ENCODE assay signal across 19 cellular contexts in the genomic region with DNA sequence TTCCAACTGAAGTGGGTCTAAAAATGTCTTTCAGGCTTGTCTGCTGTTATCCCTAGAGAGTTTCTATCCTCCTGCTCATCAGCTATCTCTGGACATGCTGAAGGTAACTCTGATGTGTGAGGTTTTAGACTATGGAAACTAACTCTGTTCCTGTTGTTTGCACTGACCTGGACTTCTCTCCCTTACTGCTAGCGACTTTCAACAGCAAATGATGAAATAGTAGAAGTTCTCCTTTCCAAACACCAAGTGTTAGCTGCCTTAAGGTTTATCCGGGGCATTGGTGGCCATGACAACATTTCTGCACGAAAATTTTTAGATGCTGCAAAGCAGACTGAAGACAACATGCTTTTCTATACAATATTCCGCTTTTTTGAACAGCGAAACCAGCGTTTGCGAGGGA. TPM values are rescaled to one million over a fixed set of nuclear protein-coding genes. Genes with fewer than 3 reads are reported as not detected.
DNase-seq lines count a peak whose midpoint lies in the region; ATAC-seq, FAIRE-seq and TF ChIP-seq lines count a peak whose summit lies in the region.
"Had no signal": no experiment of that assay in that cellular context is flagged by ENCODE, and none has a peak within 500 bp of the region (broad histone marks: within the 10 kb centered on the region; RNA-seq: fewer than 3 reads in every experiment).

No MANE protein-coding gene starts in this region.

- intact Hi-C loops in K562 (cut with micrococcal nuclease): no loop called here

- TF ChIP-seq POLR2A in K562 (conservative IDR thresholded peaks at IDR 0.05): no peak
- TF ChIP-seq POLR2A in Peyer's patch (IDR thresholded peaks at IDR 0.05): no peak

- FAIRE-seq in K562 (lab: Jason Lieb, UNC): no peak
- FAIRE-seq: GM12891 had no signal

- in situ Hi-C loops in K562 (cut with MboI): no loop called here

- H3K27me3 ChIP-seq in K562 (ENCODE audit: control insufficient read depth in 2 of 2, insufficient read depth in 2 of 2, low read length in 2 of 2) (no peaks in the 10 kb centered on the region), Peyer's patch (no peaks in the 10 kb centered on the region)

- H3K4me3 ChIP-seq in K562 (no peak overlapping the region), Peyer's patch (no peak overlapping the region)

- H3K4me3 Mint-ChIP-seq in natural killer cell treated with Interleukin-12 subunit alpha and Interleukin-12 subunit beta and Interleukin-15 and Interleukin-18, amount 100 ng/mL, for 72 hours: no peak overlapping the region
- H3K4me3 Mint-ChIP-seq: activated CD4-positive, alpha-beta T cell treated with anti-CD3 and anti-CD28 coated beads, Interleukin-2, amount 10 ng/mL, durations not matched to agents 7 days and 5 days; CD8-positive, alpha-beta T cell had no signal

- no peak overlapping the region for H3K9ac ChIP-seq in K562 (ENCODE audit: insufficient read depth in 1 of 2, low read depth in 2 of 2, low read length in 2 of 2)
- H3K9ac ChIP-seq: KMS-11 had no signal

- H3K27ac ChIP-seq in K562 (ENCODE audit: extremely low read depth, low read depth, low read length) (peak overlapping the region; percentile 95; the same call in 2 of the 3 replicates), Peyer's patch (no peak overlapping the region)
- H3K27ac ChIP-seq: 22Rv1, KMS-11 had no signal

- BruUV-seq in K562 (replicated peaks; lab: Mats Ljungman, UMichigan): no TSS peak

- ATAC-seq in K562: no peak
- ATAC-seq in natural killer cell treated with Interleukin-12 subunit alpha and Interleukin-12 subunit beta and Interleukin-15 and Interleukin-18, amount 100 ng/mL, for 72 hours: no peak
- ATAC-seq: CD8-positive, alpha-beta T cell had no signal

- no peaks in the 10 kb centered on the region for H3K9me1 ChIP-seq in K562 (ENCODE audit: control insufficient read depth, insufficient read depth, low read length)

- peaks cover 94% of the 10 kb centered on the region for H3K36me3 ChIP-seq in K562 (ENCODE audit: control insufficient read depth, insufficient read depth, low read length)
- peaks cover 0 to 99% (median 5%) of the 10 kb centered on the region in 3 donors for H3K36me3 ChIP-seq in Peyer's patch

- peaks cover 15% of the 10 kb centered on the region for H3K36me3 Mint-ChIP-seq in natural killer cell treated with Interleukin-12 subunit alpha and Interleukin-12 subunit beta and Interleukin-15 and Interleukin-18, amount 100 ng/mL, for 72 hours

- H3K27me3 Mint-ChIP-seq in natural killer cell treated with Interleukin-12 subunit alpha and Interleukin-12 subunit beta and Interleukin-15 and Interleukin-18, amount 100 ng/mL, for 72 hours: no peaks in the 10 kb centered on the region
- H3K27me3 Mint-ChIP-seq: activated CD4-positive, alpha-beta T cell treated with anti-CD3 and anti-CD28 coated beads, Interleukin-2, amount 10 ng/mL, durations not matched to agents 7 days and 5 days; progenitor cell of endocrine pancreas had no signal

- H4K20me1 ChIP-seq in K562 (replicated peaks; ENCODE audit: control insufficient read depth, insufficient read depth, low read length): peaks cover 7% of the 10 kb centered on the region

- TF ChIP-seq RAD21 in K562 (CRISPR knock-in tag; conservative IDR thresholded peaks at IDR 0.05 in 1 of 2, IDR thresholded peaks at IDR 0.05 in 1 of 2): no peak

- H2AFZ ChIP-seq in K562 (ENCODE audit: low read depth, low read length): no peak overlapping the region

- peaks cover 8% of the 10 kb centered on the region; the same call in 2 of the 3 replicates for H3K79me2 ChIP-seq in K562 (ENCODE audit: control insufficient read depth, insufficient read depth, low read length)

- CTCF ChIA-PET in K562 (lab: Yijun Ruan, JAX; ENCODE audit: low intra/inter-chr PET ratio): interaction anchor here (0.6 kb wide), 1 partner anchor 399 kb away, joined by 3 read pairs; no protein-coding TSS in a partner anchor

- no peaks in the 10 kb centered on the region for H3K9me3 Mint-ChIP-seq in natural killer cell treated with Interleukin-12 subunit alpha and Interleukin-12 subunit beta and Interleukin-15 and Interleukin-18, amount 100 ng/mL, for 72 hours
- H3K9me3 Mint-ChIP-seq: activated CD4-positive, alpha-beta T cell treated with anti-CD3 and anti-CD28 coated beads, Interleukin-2, amount 10 ng/mL, durations not matched to agents 7 days and 5 days; activated T-helper 2 cell treated with anti-CD3 and anti-CD28 coated beads, Interferon-gamma antibody, Interleukin-2, Interleukin-4, amounts not matched to agents 10 μg/mL and 5 μg/mL and 100 μg/mL, durations not matched to agents 14 hours and 24 hours and 36 hours; CD8-positive, alpha-beta T cell had no signal

- DNase-seq in SIG-M5 treated with dmso at 0.1 percent for 504 hours (lab: John Stamatoyannopoulos, UW; ENCODE audit: unreplicated experiment) (peak; percentile 57), SIG-M5 (lab: John Stamatoyannopoulos, UW) (no peak), NOMO-1 treated with dmso at 0.1 percent for 144 hours (lab: John Stamatoyannopoulos, UW; ENCODE audit: unreplicated experiment) (peak; percentile 39), K562 (ENCODE audit: extremely low read depth in 1 of 4, low spot score in 3 of 4) (no peak), Kasumi-1 (lab: John Stamatoyannopoulos, UW) (no peak), Peyer's patch (no peak), DMS79 treated with DMSO at 0.1 percent for 48 hours (lab: John Stamatoyannopoulos, UW) (no peak)
- no peak for DNase-seq in natural killer cell treated with Interleukin-12 subunit alpha and Interleukin-12 subunit beta and Interleukin-15 and Interleukin-18, amount 100 ng/mL, for 72 hours (ENCODE audit: low spot score)
- DNase-seq: activated CD4-positive, alpha-beta T cell treated with anti-CD3 and anti-CD28 coated beads, Interleukin-2, amount 10 ng/mL, durations not matched to agents 7 days and 5 days; CD8-positive, alpha-beta T cell; hypothalamus; left cardiac atrium; NCI-H524; T-helper 9 cell had no signal

- no peaks in the 10 kb centered on the region for H3K9me3 ChIP-seq in K562 (replicated peaks; ENCODE audit: control insufficient read depth, insufficient read depth, low read depth, low read length)
- no peaks in the 10 kb centered on the region for H3K9me3 ChIP-seq in Peyer's patch

- H3K4me1 Mint-ChIP-seq in natural killer cell treated with Interleukin-12 subunit alpha and Interleukin-12 subunit beta and Interleukin-15 and Interleukin-18, amount 100 ng/mL, for 72 hours (ENCODE audit: low read depth in 2 of 2): peaks cover 11 to 16% of the 10 kb centered on the region in 2 donors
- H3K4me1 Mint-ChIP-seq: activated CD4-positive, alpha-beta T cell treated with anti-CD3 and anti-CD28 coated beads, Interleukin-2, amount 10 ng/mL, durations not matched to agents 7 days and 5 days had no signal

- peak overlapping the region; percentile 53 to 84 for H3K27ac Mint-ChIP-seq in natural killer cell treated with Interleukin-12 subunit alpha and Interleukin-12 subunit beta and Interleukin-15 and Interleukin-18, amount 100 ng/mL, for 72 hours
- H3K27ac Mint-ChIP-seq: activated CD4-positive, alpha-beta T cell treated with anti-CD3 and anti-CD28 coated beads, Interleukin-2, amount 10 ng/mL, durations not matched to agents 7 days and 5 days; activated T-helper 2 cell treated with anti-CD3 and anti-CD28 coated beads, Interferon-gamma antibody, Interleukin-2, Interleukin-4, amounts not matched to agents 10 μg/mL and 5 μg/mL and 100 μg/mL, durations not matched to agents 14 hours and 24 hours and 36 hours; CD8-positive, alpha-beta T cell; progenitor cell of endocrine pancreas had no signal

- 87% methylated on average over 7 of the region's 7 CpGs for WGBS in K562 (ENCODE audit: insufficient coverage, low coverage, missing lambda C conversion rate)

- TF ChIP-seq EP300 in K562 (IDR thresholded peaks at IDR 0.05; ENCODE audit: low read length): no peak

- H3K4me2 ChIP-seq in K562 (ENCODE audit: insufficient read depth, low read length): no peak overlapping the region; the same call in 1 of the 2 replicates
- H3K4me2 ChIP-seq: KMS-11 had no signal

- POLR2A ChIA-PET in K562 (lab: Yijun Ruan, JAX): interaction anchor here (1.0 kb wide), 1 partner anchor 85 kb away, joined by 3 read pairs; no protein-coding TSS in a partner anchor

- TF ChIP-seq CTCF in K562 (IDR thresholded peaks at IDR 0.05 in 2 of 3, conservative IDR thresholded peaks at IDR 0.05 in 1 of 3; ENCODE audit: insufficient read depth in 2 of 3, low read depth in 1 of 3, low read length in 3 of 3): no peak
- TF ChIP-seq CTCF in Peyer's patch (IDR thresholded peaks at IDR 0.05): no peak

- H3K4me1 ChIP-seq in K562 (replicated peaks in 1 of 2; ENCODE audit: control insufficient read depth in 2 of 2, insufficient read depth in 2 of 2, low read length in 2 of 2): peaks cover 14 to 28% of the 10 kb centered on the region in 2 experiments
- no peaks in the 10 kb centered on the region for H3K4me1 ChIP-seq in Peyer's patch

RNA-seq across cellular contexts. Expression of gene RMC1, which starts 26.9 kb away (rescaled TPM):
- total RNA-seq in K562 (2011; cell fraction: chromatin; rRNA removed; ENCODE audit: low replicate concordance): 65.5 and 73.0 TPM in 2 replicates
- total RNA-seq in K562 (2011; cell fraction: nucleolus; rRNA removed): 31.1 and 40.4 TPM in 2 replicates
- 34.7 and 39.7 TPM in 2 replicates for total RNA-seq in K562 (2011; cell fraction: nucleoplasm; rRNA removed)
- 25.3 and 35.3 TPM in 2 replicates for total RNA-seq in K562 (2014; rRNA removed)
- total RNA-seq in K562 (2014; rRNA removed; fragmentation: Illumina TruSeq; extraction: Trizol): 38.6 and 41.6 TPM in 2 replicates
- total RNA-seq in K562 (2015; rRNA removed; fragmentation: Illumina TruSeq; extraction: Trizol): 35.5 and 39.9 TPM in 2 replicates
- 37.1 and 42.1 TPM in 2 replicates for total RNA-seq in K562 (2021)
- 20.3 and 40.1 TPM in 2 replicates for polyA plus RNA-seq in K562 (2011; rRNA removed)
- 23.3 and 34.9 TPM in 2 replicates for polyA plus RNA-seq in K562 (2011; cell fraction: cytosol; rRNA removed)
- 66.0 and 76.2 TPM in 2 replicates for polyA plus RNA-seq in K562 (2011; cell fraction: nucleus; rRNA removed)
- polyA plus RNA-seq in K562 (2012): 32.4 and 38.8 TPM in 2 replicates
- polyA plus RNA-seq in K562 (2014; fragmentation: Illumina TruSeq; extraction: Trizol): 39.0 and 42.4 TPM in 2 replicates
- polyA plus RNA-seq in K562 (2014; fragmentation: Nextera tagmentation; extraction: Ambion mirVana): 10 to 100 TPM in 1 of 2 experiments, 1 to 10 TPM in 1; 7.5 to 10.5 TPM
- polyA plus RNA-seq in K562 (2014; rRNA removed): 31.9 and 32.0 TPM in 2 replicates
- 16.4 and 22.5 TPM in 2 replicates for polyA minus RNA-seq in K562 (2011; rRNA and poly(A)+ RNA removed)
- 16.3 and 19.6 TPM in 2 replicates for polyA minus RNA-seq in K562 (2011; cell fraction: cytosol; rRNA and poly(A)+ RNA removed)
- 17.0 and 21.2 TPM in 2 replicates for polyA minus RNA-seq in K562 (2011; cell fraction: nucleus; rRNA and poly(A)+ RNA removed)
- 10 to 100 TPM; 58.8 to 61.1 TPM for total RNA-seq in natural killer cell treated with Interleukin-12 subunit alpha and Interleukin-12 subunit beta and Interleukin-15 and Interleukin-18, amount 100 ng/mL, for 72 hours
- total RNA-seq in Peyer's patch: 10 to 100 TPM; 15.7 to 42.2 (median 33.9) TPM

RNA-seq across cellular contexts. Expression of gene NPC1, which starts 56.1 kb away (rescaled TPM):
- 287 and 292 TPM in 2 replicates for total RNA-seq in K562 (2011; cell fraction: chromatin; rRNA removed; ENCODE audit: low replicate concordance)
- total RNA-seq in K562 (2011; cell fraction: nucleolus; rRNA removed): 238 and 263 TPM in 2 replicates
- total RNA-seq in K562 (2011; cell fraction: nucleoplasm; rRNA removed): 259 and 261 TPM in 2 replicates
- 27.6 and 37.1 TPM in 2 replicates for total RNA-seq in K562 (2014; rRNA removed)
- 29.3 and 29.5 TPM in 2 replicates for total RNA-seq in K562 (2014; rRNA removed; fragmentation: Illumina TruSeq; extraction: Trizol)
- total RNA-seq in K562 (2015; rRNA removed; fragmentation: Illumina TruSeq; extraction: Trizol): 23.9 TPM in 2 replicates
- 42.5 and 45.9 TPM in 2 replicates for total RNA-seq in K562 (2021)
- 41.1 and 46.5 TPM in 2 replicates for polyA plus RNA-seq in K562 (2011; rRNA removed)
- polyA plus RNA-seq in K562 (2011; cell fraction: cytosol; rRNA removed): 51.7 and 58.3 TPM in 2 replicates
- 128 and 144 TPM in 2 replicates for polyA plus RNA-seq in K562 (2011; cell fraction: nucleus; rRNA removed)
- polyA plus RNA-seq in K562 (2012): 25.2 and 35.2 TPM in 2 replicates
- 31.6 and 32.0 TPM in 2 replicates for polyA plus RNA-seq in K562 (2014; fragmentation: Illumina TruSeq; extraction: Trizol)
- polyA plus RNA-seq in K562 (2014; fragmentation: Nextera tagmentation; extraction: Ambion mirVana): 10 to 100 TPM; 17.1 to 19.1 TPM
- 23.4 and 26.6 TPM in 2 replicates for polyA plus RNA-seq in K562 (2014; rRNA removed)
- 90.7 and 106 TPM in 2 replicates for polyA minus RNA-seq in K562 (2011; rRNA and poly(A)+ RNA removed)
- polyA minus RNA-seq in K562 (2011; cell fraction: cytosol; rRNA and poly(A)+ RNA removed): 49.1 and 49.2 TPM in 2 replicates
- 67.6 and 93.7 TPM in 2 replicates for polyA minus RNA-seq in K562 (2011; cell fraction: nucleus; rRNA and poly(A)+ RNA removed)
- 10 to 100 TPM; 87.6 to 88.3 TPM for total RNA-seq in natural killer cell treated with Interleukin-12 subunit alpha and Interleukin-12 subunit beta and Interleukin-15 and Interleukin-18, amount 100 ng/mL, for 72 hours
- total RNA-seq in Peyer's patch: 10 to 100 TPM; 62.7 to 80.1 (median 71.3) TPM

Comparison
In these comparisons a context has a peak if more than half of its experiments do, and no peak if none do; other contexts are left out.
1. DNase-seq: peak in SIG-M5 treated with dmso at 0.1 percent for 504 hours (single experiment) and NOMO-1 treated with dmso at 0.1 percent for 144 hours (single experiment); none in SIG-M5 (single experiment), K562 (0 of 4), natural killer cell treated with Interleukin-12 subunit alpha and Interleukin-12 subunit beta and Interleukin-15 and Interleukin-18, amount 100 ng/mL, for 72 hours (single experiment), Kasumi-1 (0 of 2), Peyer's patch (0 of 3) and DMS79 treated with DMSO at 0.1 percent for 48 hours (single experiment).